In the genomic region with DNA sequence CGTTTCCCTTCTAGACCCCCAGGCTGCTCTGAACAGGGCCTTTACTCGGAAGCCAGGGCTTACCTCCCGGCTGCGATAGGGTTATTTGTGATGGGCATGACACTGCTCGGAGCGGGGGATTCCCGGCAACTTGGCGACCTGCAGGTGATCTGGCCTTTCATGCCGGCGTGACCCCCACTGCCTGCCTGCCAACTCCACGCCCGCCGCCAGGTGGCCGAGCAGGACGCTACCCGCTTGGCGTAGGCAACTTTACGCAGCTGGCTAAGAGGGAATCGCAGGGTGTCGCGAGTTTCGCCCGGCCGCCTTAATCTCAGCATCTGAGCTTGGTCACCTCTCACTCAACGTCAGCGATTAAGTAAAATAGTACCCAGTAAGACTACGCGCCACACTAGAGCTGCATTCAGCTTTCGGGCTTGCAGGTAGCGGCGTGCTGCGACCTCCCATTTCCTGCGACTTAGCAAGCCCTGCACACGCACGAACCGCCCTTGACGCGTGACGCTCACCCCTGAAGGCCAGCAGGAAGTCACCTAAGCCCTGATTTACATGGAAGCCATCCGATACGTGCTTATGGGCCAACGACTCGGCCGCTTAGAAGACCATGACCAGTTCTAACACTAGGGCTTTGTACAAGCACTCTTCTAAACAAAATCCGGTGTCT, we compare ENCODE assay signal across 1 cellular context.
TF ChIP-seq lines count a peak whose summit lies in the region.

No MANE protein-coding gene starts in this region.

TF ChIP-seq in endothelial cell of umbilical vein, 7 proteins besides CTCF, POLR2A, EP300 and RAD21:
- TF ChIP-seq FOS (IDR thresholded peaks at IDR 0.05; ENCODE audit: borderline replicate concordance, insufficient read depth, low read length) (no peak), MYC (IDR thresholded peaks at IDR 0.05; ENCODE audit: low read depth, low read length) (no peak), EZH2 (IDR thresholded peaks at IDR 0.05; ENCODE audit: borderline replicate concordance, low read depth, low read length, severe bottlenecking) (no peak), JUN (IDR thresholded peaks at IDR 0.05; ENCODE audit: borderline replicate concordance, insufficient read depth, insufficient read length, low read depth) (no peak), POLR2AphosphoS5 (IDR thresholded peaks at IDR 0.05; ENCODE audit: insufficient read depth, low read depth, low read length) (no peak), GATA2 (IDR thresholded peaks at IDR 0.05; ENCODE audit: insufficient read depth, insufficient read length, low read depth, low read length) (no peak)
- TF ChIP-seq, protein P1, sequence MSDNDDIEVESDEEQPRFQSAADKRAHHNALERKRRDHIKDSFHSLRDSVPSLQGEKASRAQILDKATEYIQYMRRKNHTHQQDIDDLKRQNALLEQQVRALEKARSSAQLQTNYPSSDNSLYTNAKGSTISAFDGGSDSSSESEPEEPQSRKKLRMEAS (IDR thresholded peaks at IDR 0.05; ENCODE audit: insufficient read depth, insufficient read length): no peak
TF ChIP-seq in endothelial cell of umbilical vein: peak in this region for 0.
